Comparison of ENCODE assay signal across 2 cellular contexts in the genomic region with DNA sequence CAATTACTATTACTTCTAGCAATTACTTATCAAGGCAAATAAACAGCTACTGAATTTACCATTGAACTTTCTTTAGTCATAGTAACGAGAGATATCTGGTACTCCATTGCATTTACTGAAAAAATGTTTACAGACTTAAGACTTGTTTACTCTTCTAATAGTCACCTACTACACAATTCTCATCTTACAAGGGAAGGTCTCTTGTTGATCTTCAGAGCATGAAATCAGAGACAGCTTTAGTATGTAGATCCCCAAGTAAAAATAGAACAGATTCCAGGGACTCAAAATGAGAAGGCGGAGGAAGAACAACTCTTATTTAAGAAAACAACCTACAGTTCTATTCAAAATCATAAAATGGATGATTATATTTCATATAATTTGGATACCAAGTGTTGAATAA.
TF ChIP-seq lines count a peak whose summit lies in the region.

No MANE protein-coding gene starts in this region.

TF ChIP-seq in IMR-90, 13 proteins besides CTCF, POLR2A, EP300 and RAD21:
- TF ChIP-seq CEBPB (IDR thresholded peaks at IDR 0.05; ENCODE audit: low read depth, low read length) (no peak), RCOR1 (IDR thresholded peaks at IDR 0.05; ENCODE audit: insufficient replicate concordance, low read length) (no peak)
- TF ChIP-seq, protein P1, sequence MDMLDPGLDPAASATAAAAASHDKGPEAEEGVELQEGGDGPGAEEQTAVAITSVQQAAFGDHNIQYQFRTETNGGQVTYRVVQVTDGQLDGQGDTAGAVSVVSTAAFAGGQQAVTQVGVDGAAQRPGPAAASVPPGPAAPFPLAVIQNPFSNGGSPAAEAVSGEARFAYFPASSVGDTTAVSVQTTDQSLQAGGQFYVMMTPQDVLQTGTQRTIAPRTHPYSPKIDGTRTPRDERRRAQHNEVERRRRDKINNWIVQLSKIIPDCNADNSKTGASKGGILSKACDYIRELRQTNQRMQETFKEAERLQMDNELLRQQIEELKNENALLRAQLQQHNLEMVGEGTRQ (IDR thresholded peaks at IDR 0.05; ENCODE audit: low read depth, low read length): no peak

TF ChIP-seq in WTC11, 78 proteins besides CTCF, POLR2A, EP300 and RAD21:
- TF ChIP-seq CBFB (CRISPR knock-in tag; IDR thresholded peaks at IDR 0.05; ENCODE audit: low read depth) (no peak), AR (CRISPR knock-in tag; IDR thresholded peaks at IDR 0.05) (no peak)
- TF ChIP-seq, protein P2, sequence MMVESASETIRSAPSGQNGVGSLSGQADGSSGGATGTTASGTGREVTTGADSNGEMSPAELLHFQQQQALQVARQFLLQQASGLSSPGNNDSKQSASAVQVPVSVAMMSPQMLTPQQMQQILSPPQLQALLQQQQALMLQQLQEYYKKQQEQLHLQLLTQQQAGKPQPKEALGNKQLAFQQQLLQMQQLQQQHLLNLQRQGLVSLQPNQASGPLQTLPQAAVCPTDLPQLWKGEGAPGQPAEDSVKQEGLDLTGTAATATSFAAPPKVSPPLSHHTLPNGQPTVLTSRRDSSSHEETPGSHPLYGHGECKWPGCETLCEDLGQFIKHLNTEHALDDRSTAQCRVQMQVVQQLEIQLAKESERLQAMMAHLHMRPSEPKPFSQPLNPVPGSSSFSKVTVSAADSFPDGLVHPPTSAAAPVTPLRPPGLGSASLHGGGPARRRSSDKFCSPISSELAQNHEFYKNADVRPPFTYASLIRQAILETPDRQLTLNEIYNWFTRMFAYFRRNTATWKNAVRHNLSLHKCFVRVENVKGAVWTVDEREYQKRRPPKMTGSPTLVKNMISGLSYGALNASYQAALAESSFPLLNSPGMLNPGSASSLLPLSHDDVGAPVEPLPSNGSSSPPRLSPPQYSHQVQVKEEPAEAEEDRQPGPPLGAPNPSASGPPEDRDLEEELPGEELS (CRISPR knock-in tag; IDR thresholded peaks at IDR 0.05): no peak
